In genomic region chr6:29672116-29672515, GRCh38 we compare ENCODE assay signal across 1 cellular context.
TF ChIP-seq lines count a peak whose summit lies in the region.

No MANE protein-coding gene starts in this region.

TF ChIP-seq in HEK293, 187 proteins besides CTCF, POLR2A, EP300 and RAD21 (continued from another document):
- TF ChIP-seq ZNF518A (tag by site-specific recombination; conservative IDR thresholded peaks at IDR 0.05; ENCODE audit: low read depth) (peak; percentile 91), ZNF140 (tag by site-specific recombination; IDR thresholded peaks at IDR 0.05) (peak; percentile 82; the same call in 1 of the 2 replicates), ZNF266 (tag by site-specific recombination; IDR thresholded peaks at IDR 0.05; ENCODE audit: low read depth) (peak; percentile 36; the same call in 1 of the 2 replicates), ZNF404 (tag by site-specific recombination; IDR thresholded peaks at IDR 0.05) (peak; percentile 52; the same call in 1 of the 2 replicates), ZNF560 (tag by site-specific recombination; IDR thresholded peaks at IDR 0.05; ENCODE audit: borderline replicate concordance) (peak; percentile 35; the same call in 1 of the 2 replicates), ZNF433 (tag by site-specific recombination; IDR thresholded peaks at IDR 0.05; ENCODE audit: low read depth) (peak; percentile 57), ZNF354C (tag by site-specific recombination; IDR thresholded peaks at IDR 0.05; ENCODE audit: borderline replicate concordance, low read depth) (peak; percentile 88; the same call in 1 of the 2 replicates), ZBTB8A (tag by site-specific recombination; IDR thresholded peaks at IDR 0.05) (peak; percentile 64; the same call in 1 of the 2 replicates), OVOL3 (tag by site-specific recombination; IDR thresholded peaks at IDR 0.05) (peak; percentile 54; the same call in 1 of the 2 replicates), ZNF530 (tag by site-specific recombination; IDR thresholded peaks at IDR 0.05; ENCODE audit: low read depth) (0 out of 2 replicates have a peak, but pooled peaks have one; percentile 79), ZNF555 (tag by site-specific recombination; conservative IDR thresholded peaks at IDR 0.05) (peak; percentile 85), SP3 (tag by site-specific recombination; IDR thresholded peaks at IDR 0.05) (peak; percentile 23; the same call in 1 of the 2 replicates), ZBTB21 (tag by site-specific recombination; IDR thresholded peaks at IDR 0.05) (0 out of 2 replicates have a peak, but pooled peaks have one; percentile 46), ZNF623 (tag by site-specific recombination; IDR thresholded peaks at IDR 0.05) (peak; percentile 78), ZNF510 (tag by site-specific recombination; IDR thresholded peaks at IDR 0.05; ENCODE audit: insufficient replicate concordance) (peak; percentile 61), ZNF426 (tag by site-specific recombination; IDR thresholded peaks at IDR 0.05) (peak; percentile 87), ZNF138 (tag by site-specific recombination; IDR thresholded peaks at IDR 0.05; ENCODE audit: borderline replicate concordance) (0 out of 2 replicates have a peak, but pooled peaks have one; percentile 21), ZXDB (tag by site-specific recombination; IDR thresholded peaks at IDR 0.05) (peak; percentile 55; the same call in 1 of the 2 replicates), ZBTB11 (tag by site-specific recombination; conservative IDR thresholded peaks at IDR 0.05; ENCODE audit: low read depth) (peak; percentile 73), ZNF629 (tag by site-specific recombination; IDR thresholded peaks at IDR 0.05) (peak; percentile 49; the same call in 1 of the 2 replicates), ZNF558 (tag by site-specific recombination; IDR thresholded peaks at IDR 0.05) (peak; percentile 76; the same call in 1 of the 2 replicates), ZNF664 (tag by site-specific recombination; IDR thresholded peaks at IDR 0.05) (peak; percentile 41; the same call in 1 of the 2 replicates)
